Comparison of ENCODE assay signal across 24 cellular contexts in genomic region chr21:32543975-32544374, GRCh38. TPM values are rescaled to one million over a fixed set of nuclear protein-coding genes. Genes with fewer than 3 reads are reported as not detected.
"Had no signal": no experiment of that assay in that cellular context is flagged by ENCODE, and none has a peak within 500 bp of the region (broad histone marks: within the 10 kb centered on the region; RNA-seq: fewer than 3 reads in every experiment).

No MANE protein-coding gene starts in this region.

- DNase-seq: IMR-90, KBM-7, NCI-H1092, NCI-H1105 treated with DMSO at 0.1 percent for 48 hours, NCI-H1417 treated with DMSO at 0.1 percent for 48 hours, NCI-H146, NCI-H187, NCI-H2029, NCI-H2081 treated with DMSO at 0.1 percent for 48 hours, NCI-H2171, NCI-H226, NCI-H446, NCI-H510A, NCI-H524 treated with DMSO at 0.1 percent for 48 hours, NCI-H69, NCI-H774, RPMI8226, SHP77, SK-N-SH had no signal

- H3K4me2 ChIP-seq: SK-N-SH had no signal

- FAIRE-seq: HepG2, RCC 7860 had no signal

- H3K9me2 ChIP-seq: SK-N-SH had no signal

- H3K9me3 ChIP-seq: SK-N-SH had no signal

- H3K9ac ChIP-seq: SK-N-SH had no signal

RNA-seq across cellular contexts. Expression of gene TCP10L, which starts 41.3 kb away (rescaled TPM):
- total RNA-seq: IMR-90, LHCN-M2, MCF 10A, SK-MEL-5 had no signal
